ENCODE assay signal across 10 cellular contexts in the genomic region with DNA sequence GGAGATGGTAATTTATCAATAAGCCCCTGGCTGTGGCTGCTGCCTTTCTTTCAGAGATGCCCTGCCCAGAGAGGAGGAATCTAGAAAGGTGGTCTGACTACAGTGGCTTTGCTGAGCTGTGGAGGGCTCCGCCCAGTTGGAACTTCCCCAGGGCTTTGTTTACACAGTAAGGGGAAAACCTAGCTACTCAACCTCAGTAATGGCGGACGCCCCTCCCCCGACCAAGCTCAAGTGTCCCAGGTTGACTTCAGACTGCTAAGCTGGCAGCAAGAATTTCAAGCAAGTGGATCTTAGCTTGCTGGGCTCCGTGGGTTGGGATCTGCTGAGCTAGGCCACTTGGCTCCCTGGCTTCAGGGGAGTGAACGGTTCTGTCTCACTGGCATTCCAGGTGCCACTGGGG.
DNase-seq lines count a peak whose midpoint lies in the region; ATAC-seq and TF ChIP-seq lines count a peak whose summit lies in the region.
"Had no signal": no experiment of that assay in that cellular context is flagged by ENCODE, and none has a peak within 500 bp of the region (broad histone marks: within the 10 kb centered on the region; RNA-seq: fewer than 3 reads in every experiment).

No MANE protein-coding gene starts in this region.

- no peaks in the 10 kb centered on the region for H3K36me3 ChIP-seq in transverse colon

- H3K27me3 ChIP-seq in CD4-positive, alpha-beta T cell (ENCODE audit: control insufficient read depth, insufficient read depth, low read length), result no peaks in the 10 kb centered on the region
- H3K27me3 ChIP-seq in transverse colon, result no peaks in the 10 kb centered on the region

- H3K4me1 ChIP-seq in transverse colon, result no peaks in the 10 kb centered on the region

- no peak overlapping the region for H3K4me3 ChIP-seq in transverse colon

- no peak overlapping the region for H3K4me3 Mint-ChIP-seq in CD4-positive, alpha-beta T cell
- H3K4me3 Mint-ChIP-seq in activated naive CD8-positive, alpha-beta T cell treated with anti-CD3 and anti-CD28 coated beads, Interleukin-2, amount 50 U/mL, for 24 hours, result no peak overlapping the region

- CTCF ChIA-PET in CD4-positive, alpha-beta T cell (lab: Charles Lee), result no interaction called here

- TF ChIP-seq EP300 in transverse colon (IDR thresholded peaks at IDR 0.05; ENCODE audit: low read depth), result no peak

- no peaks in the 10 kb centered on the region for H3K27me3 Mint-ChIP-seq in CD4-positive, alpha-beta T cell
- no peaks in the 10 kb centered on the region for H3K27me3 Mint-ChIP-seq in activated naive CD8-positive, alpha-beta T cell treated with anti-CD3 and anti-CD28 coated beads, Interleukin-2, amount 50 U/mL, for 24 hours

- no peak overlapping the region for H3K27ac ChIP-seq in CD4-positive, alpha-beta T cell (ENCODE audit: low read depth, low read length)
- H3K27ac ChIP-seq in transverse colon, result no peak overlapping the region

- DNase-seq in CD4-positive, alpha-beta T cell, result peak in 4 of 10 experiments; percentile 0 to 9 (median 5)
- DNase-seq in activated naive CD8-positive, alpha-beta T cell treated with anti-CD3 and anti-CD28 coated beads, Interleukin-2, amount 50 U/mL, for 24 hours, result peak; percentile 44
- no peak for DNase-seq in transverse colon
- DNase-seq in GM10266 (ENCODE audit: extremely low spot score), result no peak
- no peak for DNase-seq in UCSD-AML1 (lab: John Stamatoyannopoulos, UW; ENCODE audit: unreplicated experiment)
- DNase-seq in superior temporal gyrus (ENCODE audit: extremely low spot score), result no peak
- DNase-seq: DMS153 had no signal

- peaks cover 7% of the 10 kb centered on the region for H3K4me1 Mint-ChIP-seq in CD4-positive, alpha-beta T cell (ENCODE audit: low read depth)
- peaks cover 12% of the 10 kb centered on the region for H3K4me1 Mint-ChIP-seq in activated naive CD8-positive, alpha-beta T cell treated with anti-CD3 and anti-CD28 coated beads, Interleukin-2, amount 50 U/mL, for 24 hours

- ATAC-seq in CD4-positive, alpha-beta T cell (ENCODE audit: poor library complexity), result peak; percentile 24
- peak; percentile 79 for ATAC-seq in GM18870 (IDR thresholded peaks at IDR 0.05; ENCODE audit: unreplicated experiment)
- ATAC-seq in HG03135 (IDR thresholded peaks at IDR 0.05; ENCODE audit: unreplicated experiment), result peak; percentile 70
- ATAC-seq in activated naive CD8-positive, alpha-beta T cell treated with anti-CD3 and anti-CD28 coated beads, Interleukin-2, amount 50 U/mL, for 24 hours, result peak; percentile 57

- TF ChIP-seq CTCF in CD4-positive, alpha-beta T cell (IDR thresholded peaks at IDR 0.05), result no peak
- TF ChIP-seq CTCF in transverse colon (IDR thresholded peaks at IDR 0.05), result no peak
- TF ChIP-seq CTCF in GM10266 (IDR thresholded peaks at IDR 0.05; ENCODE audit: control insufficient read depth, insufficient read depth, low read depth, missing control alignments), result no peak

- no peaks in the 10 kb centered on the region for H3K36me3 Mint-ChIP-seq in CD4-positive, alpha-beta T cell (ENCODE audit: low read depth)
- H3K36me3 Mint-ChIP-seq in activated naive CD8-positive, alpha-beta T cell treated with anti-CD3 and anti-CD28 coated beads, Interleukin-2, amount 50 U/mL, for 24 hours (ENCODE audit: low read depth), result no peaks in the 10 kb centered on the region

- POLR2A ChIA-PET in CD4-positive, alpha-beta T cell (lab: Charles Lee), result no interaction called here

- no peaks in the 10 kb centered on the region for H3K9me3 ChIP-seq in CD4-positive, alpha-beta T cell (ENCODE audit: control insufficient read depth, low read length)
- H3K9me3 ChIP-seq in transverse colon, result no peaks in the 10 kb centered on the region

- H3K27ac Mint-ChIP-seq in CD4-positive, alpha-beta T cell, result no peak overlapping the region
- no peak overlapping the region for H3K27ac Mint-ChIP-seq in activated naive CD8-positive, alpha-beta T cell treated with anti-CD3 and anti-CD28 coated beads, Interleukin-2, amount 50 U/mL, for 24 hours
- H3K27ac Mint-ChIP-seq: activated T-helper 2 cell treated with anti-CD3 and anti-CD28 coated beads, Interferon-gamma antibody, Interleukin-2, Interleukin-4, amounts not matched to agents 10 μg/mL and 5 μg/mL and 100 μg/mL, durations not matched to agents 14 hours and 24 hours and 36 hours had no signal

- TF ChIP-seq POLR2A in transverse colon (IDR thresholded peaks at IDR 0.05), result no peak

- WGBS in transverse colon (ENCODE audit: low coverage in 1 of 2), 2 donors, result 84% methylated on average over 6 of the region's 6 CpGs; no CpG with 5 or more reads in 1 of the 2 donors

- in situ Hi-C loops in transverse colon (cut with MboI; ENCODE audit: low pct_ligation_motif_present in 1 of 4, low pct_unique_long_range_greater_than_20kb in 1 of 4, low sequenced_read_pairs in 3 of 4), result no loop called here

- intact Hi-C loops in CD4-positive, alpha-beta T cell (cut with DNase I, micrococcal nuclease), result no loop called here
- intact Hi-C loops in transverse colon (cut with DNase I; ENCODE audit: low total_unique reads), result no loop called here

- no peaks in the 10 kb centered on the region for H3K9me3 Mint-ChIP-seq in CD4-positive, alpha-beta T cell
- H3K9me3 Mint-ChIP-seq in activated naive CD8-positive, alpha-beta T cell treated with anti-CD3 and anti-CD28 coated beads, Interleukin-2, amount 50 U/mL, for 24 hours, result peaks cover 14% of the 10 kb centered on the region
- H3K9me3 Mint-ChIP-seq: activated T-helper 2 cell treated with anti-CD3 and anti-CD28 coated beads, Interferon-gamma antibody, Interleukin-2, Interleukin-4, amounts not matched to agents 10 μg/mL and 5 μg/mL and 100 μg/mL, durations not matched to agents 14 hours and 24 hours and 36 hours had no signal

Comparison
In these comparisons a context has a peak if more than half of its experiments do, and no peak if none do; other contexts are left out.
1. ATAC-seq: peak in every context shown above with its lines; median percentile 79 in GM18870; 70 in HG03135; 57 in activated naive CD8-positive, alpha-beta T cell treated with anti-CD3 and anti-CD28 coated beads, Interleukin-2, amount 50 U/mL, for 24 hours; 24 in CD4-positive, alpha-beta T cell.